ENCODE assay signal across 8 cellular contexts in the genomic region with DNA sequence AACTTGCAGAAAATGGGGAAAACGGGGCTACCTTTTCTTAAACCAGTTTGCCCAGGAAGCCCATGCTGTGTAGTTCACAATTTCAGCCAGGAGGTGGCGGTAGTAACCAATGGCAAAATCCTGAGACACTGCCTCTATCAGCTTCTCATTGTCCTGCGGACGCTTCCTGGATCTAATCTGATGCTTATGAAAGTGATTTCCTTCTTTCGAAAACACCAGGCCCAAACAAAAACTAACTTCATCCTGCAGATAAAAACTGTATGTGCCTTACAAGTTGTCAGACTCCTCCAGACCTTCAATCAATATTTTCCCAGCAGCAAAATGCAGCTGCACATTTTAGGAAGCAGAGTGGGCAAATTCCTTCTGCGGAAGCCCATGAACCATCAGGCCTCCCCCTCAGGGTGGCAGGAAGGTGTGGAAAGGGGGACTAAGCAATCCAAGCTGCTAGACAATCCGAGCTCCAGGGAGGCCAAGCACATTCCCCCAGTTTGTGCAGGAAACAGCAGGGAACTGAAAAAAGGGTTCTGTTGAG.
DNase-seq lines count a peak whose midpoint lies in the region; ATAC-seq, FAIRE-seq and TF ChIP-seq lines count a peak whose summit lies in the region.

No MANE protein-coding gene starts in this region.

- H3K27ac Mint-ChIP-seq in endothelial cell (ENCODE audit: unreplicated experiment), result peak overlapping the region; percentile 80

- H3K27me3 Mint-ChIP-seq in endothelial cell (ENCODE audit: unreplicated experiment), result peaks cover 4% of the 10 kb centered on the region

- H3K27me3 ChIP-seq in HL-60 (ENCODE audit: insufficient read depth, poor library complexity, severe bottlenecking) (no peaks in the 10 kb centered on the region), mucosa of rectum (ENCODE audit: control insufficient read depth in 2 of 2, insufficient read depth in 2 of 2, low read length in 2 of 2) (no peaks in the 10 kb centered on the region)

- H3K27ac ChIP-seq in HL-60 (replicated peaks) (peak overlapping the region; percentile 58), mucosa of rectum (ENCODE audit: low read depth in 2 of 2, low read length in 2 of 2) (peak overlapping the region; percentile 84 to 88)

- H3K36me3 ChIP-seq in mucosa of rectum (ENCODE audit: control insufficient read depth in 2 of 2, insufficient read depth in 2 of 2, low read length in 2 of 2), result no peaks in the 10 kb centered on the region

- H3K4me3 Mint-ChIP-seq in endothelial cell (ENCODE audit: unreplicated experiment), result no peak overlapping the region

- no peaks in the 10 kb centered on the region for H3K9me3 ChIP-seq in mucosa of rectum (ENCODE audit: control insufficient read depth in 2 of 2, low read length in 2 of 2)

- H3K4me1 ChIP-seq in mucosa of rectum (ENCODE audit: control insufficient read depth in 2 of 2, insufficient read depth in 2 of 2, low read length in 2 of 2), result peaks cover 18 to 24% of the 10 kb centered on the region in 2 donors

- H3K4me1 Mint-ChIP-seq in endothelial cell (ENCODE audit: unreplicated experiment), result peaks cover 24% of the 10 kb centered on the region

- ATAC-seq in HG03354 (IDR thresholded peaks at IDR 0.05; ENCODE audit: poor library complexity, severe bottlenecking, unreplicated experiment), result no peak

- peak overlapping the region in 1 of 2 donors; percentile 20 for H3K9ac ChIP-seq in mucosa of rectum (ENCODE audit: low read depth in 1 of 2, low read length in 2 of 2)

- peak; percentile 11 for FAIRE-seq in G401.6 (lab: Jason Lieb, UNC)

- H3K4me3 ChIP-seq in HL-60 (replicated peaks; ENCODE audit: insufficient read depth, low read length), result no peak overlapping the region
- H3K4me3 ChIP-seq in mucosa of rectum (ENCODE audit: low read length in 2 of 2), result peak overlapping the region in 1 of 2 donors; percentile 42

- DNase-seq in HL-60 (ENCODE audit: low read depth in 1 of 2, low spot score in 1 of 2), result peak; percentile 57 to 91
- DNase-seq in NK-92 treated with Interleukin-12 subunit alpha and Interleukin-12 subunit beta, amount 100 ng/mL, for 24 hours (lab: John Stamatoyannopoulos, UW), result peak; percentile 2
- peak; percentile 52 to 59 for DNase-seq in activated CD8-positive, alpha-beta memory T cell treated with anti-CD3 and anti-CD28 coated beads for 4 hours (ENCODE audit: low read depth in 2 of 2)
- peak; percentile 88 for DNase-seq in endothelial cell (ENCODE audit: low spot score)
- peak; percentile 59 to 71 for DNase-seq in stimulated activated CD8-positive, alpha-beta memory T cell treated with anti-CD3 and anti-CD28 coated beads, Interleukin-7, amount 100 ng/mL, for 1 hour (ENCODE audit: low read depth in 2 of 2)

- TF ChIP-seq CTCF in HL-60 (IDR thresholded peaks at IDR 0.05; ENCODE audit: insufficient read depth, low read length) (peak; percentile 96), endothelial cell (IDR thresholded peaks at IDR 0.05; ENCODE audit: unreplicated experiment) (peak; percentile 98)

- no peaks in the 10 kb centered on the region for H3K9me3 Mint-ChIP-seq in endothelial cell (ENCODE audit: unreplicated experiment)

- H3K36me3 Mint-ChIP-seq in endothelial cell (ENCODE audit: low read depth, unreplicated experiment), result no peaks in the 10 kb centered on the region

Comparison
In these comparisons a context has a peak if more than half of its experiments do, and no peak if none do; other contexts are left out.
1. DNase-seq: peak in every context shown above with its lines; median percentile 88 in endothelial cell; 74 in HL-60; 65 in stimulated activated CD8-positive, alpha-beta memory T cell treated with anti-CD3 and anti-CD28 coated beads, Interleukin-7, amount 100 ng/mL, for 1 hour; 56 in activated CD8-positive, alpha-beta memory T cell treated with anti-CD3 and anti-CD28 coated beads for 4 hours; 2 in NK-92 treated with Interleukin-12 subunit alpha and Interleukin-12 subunit beta, amount 100 ng/mL, for 24 hours.